In the genomic region with DNA sequence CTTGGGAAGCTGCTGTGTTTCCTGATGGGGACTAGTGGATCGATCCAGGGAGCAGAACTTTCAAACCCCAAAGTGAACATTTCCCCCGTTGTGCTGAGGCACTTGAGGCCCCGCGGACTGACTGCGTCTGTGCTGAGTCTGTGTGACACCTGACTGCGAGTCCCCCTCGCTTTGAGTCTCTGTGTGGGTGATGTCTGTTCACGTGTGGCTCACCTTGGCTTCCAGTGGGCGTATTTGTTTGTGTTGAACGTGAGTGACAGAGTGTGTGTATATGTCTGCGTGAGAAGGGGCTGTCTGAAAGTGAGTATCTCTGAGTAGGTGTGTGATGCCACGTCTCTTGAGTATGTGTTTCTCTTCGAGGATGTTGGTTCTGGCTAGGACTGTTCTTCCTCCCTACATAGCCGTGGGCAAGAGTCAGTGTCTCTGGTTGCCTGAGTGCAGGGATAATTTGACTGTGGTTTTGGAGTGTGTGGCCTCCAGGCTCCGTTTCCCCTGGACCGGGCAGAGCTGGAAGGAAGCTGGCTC, we compare ENCODE assay signal across 8 cellular contexts. TPM values are rescaled to one million over a fixed set of nuclear protein-coding genes. Genes with fewer than 3 reads are reported as not detected.
DNase-seq lines count a peak whose midpoint lies in the region; ATAC-seq and TF ChIP-seq lines count a peak whose summit lies in the region.

No MANE protein-coding gene starts in this region.

- H3K27me3 ChIP-seq in liver (ENCODE audit: control insufficient read depth in 4 of 4, insufficient read depth in 4 of 4, low read length in 3 of 4) (peaks cover 0 to 11% (median 3%) of the 10 kb centered on the region in 4 donors), thyroid gland (no peaks in the 10 kb centered on the region)

- no peak for TF ChIP-seq RAD21 in liver (IDR thresholded peaks at IDR 0.05)

- WGBS in liver = 29% methylated on average over 16 of the region's 16 CpGs
- WGBS in thyroid gland, 2 donors = 20 to 29% methylated on average over 11 to 16 of the region's 16 CpGs

- H3K4me3 ChIP-seq in astrocyte of the spinal cord (ENCODE audit: low read depth, low read length) = peak overlapping the region; percentile 58
- peak overlapping the region; percentile 2 to 64 (median 2) for H3K4me3 ChIP-seq in liver (ENCODE audit: low read depth in 1 of 3, low read length in 3 of 3)
- H3K4me3 ChIP-seq in thyroid gland (replicated peaks in 1 of 3) = peak overlapping the region; percentile 0 to 54 (median 38)

- H3K9me3 ChIP-seq in liver (ENCODE audit: control insufficient read depth in 4 of 4, low read length in 3 of 4) (no peaks in the 10 kb centered on the region), thyroid gland (no peaks in the 10 kb centered on the region)

- ATAC-seq in GM19324 (IDR thresholded peaks at IDR 0.05; ENCODE audit: low FRiP score, unreplicated experiment) (no peak), GM21360 (IDR thresholded peaks at IDR 0.05; ENCODE audit: unreplicated experiment) (no peak)

- in situ Hi-C loops in astrocyte of the spinal cord (cut with HindIII; ENCODE audit: low sequenced_read_pairs) = no loop called here

- peak overlapping the region in 1 of 2 donors; percentile 43 for H3K9ac ChIP-seq in liver (ENCODE audit: low read depth in 1 of 2, low read length in 2 of 2)

- peak; percentile 70 for DNase-seq in EL
- peak; percentile 58 for DNase-seq in NCI-H2029 treated with DMSO at 0.1 percent for 48 hours (lab: John Stamatoyannopoulos, UW)
- DNase-seq in astrocyte of the spinal cord (ENCODE audit: low read depth, low spot score) = peak; percentile 35
- peak; percentile 46 to 47 for DNase-seq in thyroid gland
- DNase-seq in NCI-H345 (lab: John Stamatoyannopoulos, UW) = no peak

- peaks cover 2 to 17% (median 8%) of the 10 kb centered on the region in 4 donors for H3K4me1 ChIP-seq in liver (ENCODE audit: control insufficient read depth in 4 of 4, insufficient read depth in 4 of 4, low read length in 3 of 4)
- H3K4me1 ChIP-seq in thyroid gland = peaks cover 23 to 37% of the 10 kb centered on the region in 2 donors

- intact Hi-C loops in thyroid gland (cut with DNase I) = no loop called here

- TF ChIP-seq POLR2A in thyroid gland (IDR thresholded peaks at IDR 0.05) = no peak

- H3K27ac ChIP-seq in liver (ENCODE audit: low read depth in 1 of 2, low read length in 2 of 2) (no peak overlapping the region), thyroid gland (peak overlapping the region; percentile 6 to 92 (median 80))

- TF ChIP-seq CTCF in astrocyte of the spinal cord (IDR thresholded peaks at IDR 0.05; ENCODE audit: low read depth, low read length) (no peak), liver (IDR thresholded peaks at IDR 0.05; ENCODE audit: low read depth, low read length, missing input control) (no peak), thyroid gland (IDR thresholded peaks at IDR 0.05) (no peak)

- H3K36me3 ChIP-seq in liver (ENCODE audit: control insufficient read depth in 4 of 4, insufficient read depth in 3 of 4, low read depth in 1 of 4, low read length in 3 of 4) = no peaks in the 10 kb centered on the region
- H3K36me3 ChIP-seq in thyroid gland = no peaks in the 10 kb centered on the region

TF ChIP-seq in liver, 16 proteins besides CTCF, POLR2A, EP300 and RAD21:
- TF ChIP-seq GABPA (IDR thresholded peaks at IDR 0.05 in 1 of 2, conservative IDR thresholded peaks at IDR 0.05 in 1 of 2) = no peak
- TF ChIP-seq YY1 (IDR thresholded peaks at IDR 0.05) = no peak
- TF ChIP-seq, protein P1, sequence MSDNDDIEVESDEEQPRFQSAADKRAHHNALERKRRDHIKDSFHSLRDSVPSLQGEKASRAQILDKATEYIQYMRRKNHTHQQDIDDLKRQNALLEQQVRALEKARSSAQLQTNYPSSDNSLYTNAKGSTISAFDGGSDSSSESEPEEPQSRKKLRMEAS (IDR thresholded peaks at IDR 0.05) = no peak
- TF ChIP-seq NR2F2 (IDR thresholded peaks at IDR 0.05) = no peak
- no peak for TF ChIP-seq HNF4G (IDR thresholded peaks at IDR 0.05)

RNA-seq across cellular contexts. Expression of a gene that starts 1.3 kb away (rescaled TPM):
- total RNA-seq in liver (1 to 10 TPM; 2.5 to 3.1 TPM), thyroid gland (10 to 100 TPM; 28.5 to 50.9 (median 37.0) TPM)
- 1 to 10 TPM in 1 of 2 donors, under 1 TPM in 1; 0.79 to 3.8 TPM for polyA plus RNA-seq in liver

Comparison
In these comparisons a context has a peak if more than half of its experiments do, and no peak if none do; other contexts are left out.
1. H3K4me3 ChIP-seq: peak in every context shown above with its lines; median percentile 58 in astrocyte of the spinal cord; 38 in thyroid gland; 2 in liver.
2. H3K27ac ChIP-seq: peak in thyroid gland (3 of 3); none in liver (0 of 2).
3. RNA of a gene that starts 1.3 kb away (total RNA-seq): 28.5 to 50.9 TPM in thyroid gland; 2.5 to 3.1 TPM in liver; every median in the first group is over 4 times any median in the second.